18 cellular contexts compared by ENCODE assay signal in the genomic region with DNA sequence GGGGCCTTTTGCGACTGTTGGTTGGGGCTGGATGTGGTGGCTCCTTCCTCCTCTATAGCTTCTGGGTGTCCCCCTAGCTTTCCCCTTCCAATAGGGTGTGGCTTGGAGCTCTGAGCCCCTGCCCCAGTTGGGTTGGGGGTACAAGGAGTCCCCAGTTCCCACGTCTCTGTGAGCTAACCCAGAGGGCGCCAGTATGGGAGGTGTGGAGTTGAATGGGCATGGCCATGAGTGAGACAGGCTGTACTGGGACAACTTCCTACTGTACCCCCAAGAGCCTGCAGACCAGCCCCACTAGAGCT. TPM values are rescaled to one million over a fixed set of nuclear protein-coding genes. Genes with fewer than 3 reads are reported as not detected.
DNase-seq lines count a peak whose midpoint lies in the region; ATAC-seq and TF ChIP-seq lines count a peak whose summit lies in the region.
"Had no signal": no experiment of that assay in that cellular context is flagged by ENCODE, and none has a peak within 500 bp of the region (broad histone marks: within the 10 kb centered on the region; RNA-seq: fewer than 3 reads in every experiment).

No MANE protein-coding gene starts in this region.

- ATAC-seq in HG03045 (IDR thresholded peaks at IDR 0.05; ENCODE audit: unreplicated experiment): no peak
- ATAC-seq: left lung had no signal

- no peak for TF ChIP-seq CTCF in endothelial cell (IDR thresholded peaks at IDR 0.05; ENCODE audit: unreplicated experiment)

- H3K9me2 ChIP-seq in Karpas-422 (replicated peaks; ENCODE audit: insufficient read depth, low read length): no peaks in the 10 kb centered on the region

- no peak overlapping the region for H3K4me3 ChIP-seq in Karpas-422 (ENCODE audit: low read length)

- peaks cover 30% of the 10 kb centered on the region for H3K36me3 Mint-ChIP-seq in activated T-cell treated with anti-CD3 and anti-CD28 coated beads, Interleukin-2, amount 50 U/mL, for 24 hours (ENCODE audit: low read depth)
- H3K36me3 Mint-ChIP-seq in endothelial cell (ENCODE audit: low read depth, unreplicated experiment): no peaks in the 10 kb centered on the region

- no peaks in the 10 kb centered on the region for H3K79me2 ChIP-seq in Karpas-422 (ENCODE audit: low read length)

- peak overlapping the region; percentile 24 for H3K4me3 Mint-ChIP-seq in activated T-cell treated with anti-CD3 and anti-CD28 coated beads, Interleukin-2, amount 50 U/mL, for 24 hours
- peak overlapping the region; percentile 90 for H3K4me3 Mint-ChIP-seq in endothelial cell (ENCODE audit: unreplicated experiment)

- peak overlapping the region; percentile 99 for H3K4me2 ChIP-seq in Karpas-422 (ENCODE audit: low read depth, low read length, poor library complexity, severe bottlenecking)

- H3K27me3 ChIP-seq in Karpas-422 (ENCODE audit: low read length): no peaks in the 10 kb centered on the region

- H3K4me1 Mint-ChIP-seq in activated T-cell treated with anti-CD3 and anti-CD28 coated beads, Interleukin-2, amount 50 U/mL, for 24 hours (ENCODE audit: low read depth): peaks cover 65% of the 10 kb centered on the region
- peaks cover 32% of the 10 kb centered on the region for H3K4me1 Mint-ChIP-seq in endothelial cell (ENCODE audit: unreplicated experiment)

- no peak overlapping the region for H3K9ac ChIP-seq in Karpas-422 (ENCODE audit: low read length)

- 0 out of 2 replicates have a peak, but pooled peaks cover 3% of the 10 kb centered on the region for H4K20me1 ChIP-seq in Karpas-422 (ENCODE audit: insufficient read depth, low read depth, low read length)

- no peak overlapping the region for H3K27ac ChIP-seq in Karpas-422 (ENCODE audit: low read length)
- H3K27ac ChIP-seq: breast epithelium, vagina had no signal

- no peaks in the 10 kb centered on the region for H3K36me3 ChIP-seq in Karpas-422 (ENCODE audit: insufficient read depth, low read length)
- H3K36me3 ChIP-seq: breast epithelium had no signal

- no peaks in the 10 kb centered on the region for H3K9me3 Mint-ChIP-seq in activated T-cell treated with anti-CD3 and anti-CD28 coated beads, Interleukin-2, amount 50 U/mL, for 24 hours
- H3K9me3 Mint-ChIP-seq in endothelial cell (ENCODE audit: unreplicated experiment): no peaks in the 10 kb centered on the region

- DNase-seq in activated T-cell treated with anti-CD3 and anti-CD28 coated beads, Interleukin-2, amount 50 U/mL, for 24 hours: peak; percentile 42
- no peak for DNase-seq in activated T-cell treated with anti-CD3 and anti-CD28 coated beads for 4 hours
- DNase-seq in Karpas-422: no peak
- no peak for DNase-seq in endothelial cell (ENCODE audit: low spot score)
- no peak for DNase-seq in retina
- DNase-seq: ACHN, activated gamma-delta T cell, DMS 273 treated with DMSO at 0.1 percent for 48 hours, left lung, NCI-H2029 treated with DMSO at 0.1 percent for 48 hours, NCI-H748 treated with DMSO at 0.1 percent for 48 hours, posterior cingulate gyrus, SW 1271 had no signal

- H2AFZ ChIP-seq in Karpas-422 (ENCODE audit: low read length): no peak overlapping the region

- no peaks in the 10 kb centered on the region for H3K9me3 ChIP-seq in Karpas-422 (ENCODE audit: low read length)
- H3K9me3 ChIP-seq: breast epithelium, left lung, spleen, vagina had no signal

- peaks cover 50% of the 10 kb centered on the region for H3K4me1 ChIP-seq in Karpas-422 (ENCODE audit: low read length)

- H3K27ac Mint-ChIP-seq in activated T-cell treated with anti-CD3 and anti-CD28 coated beads, Interleukin-2, amount 50 U/mL, for 24 hours: peak overlapping the region; percentile 95
- H3K27ac Mint-ChIP-seq in endothelial cell (ENCODE audit: unreplicated experiment): no peak overlapping the region

- H3K27me3 Mint-ChIP-seq in activated T-cell treated with anti-CD3 and anti-CD28 coated beads, Interleukin-2, amount 50 U/mL, for 24 hours: peaks cover 3% of the 10 kb centered on the region
- H3K27me3 Mint-ChIP-seq in endothelial cell (ENCODE audit: unreplicated experiment): peaks cover 11% of the 10 kb centered on the region

RNA-seq across cellular contexts. Expression of a gene that starts 1.2 kb away (rescaled TPM):
- 0.45 and 1.8 TPM in 2 replicates for total RNA-seq in Karpas-422 (2014; rRNA removed; shearing (Covaris generic); ENCODE audit: low replicate concordance)
- 14.2 TPM for total RNA-seq in endothelial cell (ENCODE audit: unreplicated experiment)

RNA-seq across cellular contexts. Expression of a gene that starts 12.3 kb away (rescaled TPM):
- total RNA-seq in Karpas-422 (2014; rRNA removed; shearing (Covaris generic); ENCODE audit: low replicate concordance): not detected in 2 replicates
- 149 TPM for total RNA-seq in endothelial cell (ENCODE audit: unreplicated experiment)
- total RNA-seq: HT-29 had no signal

RNA-seq across cellular contexts. Expression of a gene that starts 25.9 kb away (rescaled TPM):
- total RNA-seq in Karpas-422 (2014; rRNA removed; shearing (Covaris generic); ENCODE audit: low replicate concordance): 124 and 197 TPM in 2 replicates
- total RNA-seq in endothelial cell (ENCODE audit: unreplicated experiment): 123 TPM

RNA-seq across cellular contexts. Expression of a gene that starts 42.2 kb away (rescaled TPM):
- 172 and 272 TPM in 2 replicates for total RNA-seq in Karpas-422 (2014; rRNA removed; shearing (Covaris generic); ENCODE audit: low replicate concordance)
- total RNA-seq in endothelial cell (ENCODE audit: unreplicated experiment): 26.2 TPM

RNA-seq across cellular contexts. Expression of a gene that starts 42.7 kb away (rescaled TPM):
- total RNA-seq in Karpas-422 (2014; rRNA removed; shearing (Covaris generic); ENCODE audit: low replicate concordance): 34.0 and 60.6 TPM in 2 replicates
- 10.2 TPM for total RNA-seq in endothelial cell (ENCODE audit: unreplicated experiment)

Comparison
In these comparisons a context has a peak if more than half of its experiments do, and no peak if none do; other contexts are left out.
1. RNA of a gene that starts 12.3 kb away (total RNA-seq): 149 TPM in endothelial cell (single experiment); not detected in Karpas-422; every median in the first group is over 100 times any median in the second.